21 cellular contexts compared by ENCODE assay signal in genomic region chr10:121099601-121100000, GRCh38.
"Had no signal": no experiment of that assay in that cellular context is flagged by ENCODE, and none has a peak within 500 bp of the region (broad histone marks: within the 10 kb centered on the region; RNA-seq: fewer than 3 reads in every experiment).

No MANE protein-coding gene starts in this region.

- H3K4me1 Mint-ChIP-seq: activated B cell treated with CpG ODN at 0.5 μM for 24 hours; activated CD4-positive, alpha-beta T cell treated with anti-CD3 and anti-CD28 coated beads for 36 hours; activated naive CD8-positive, alpha-beta T cell treated with anti-CD3 and anti-CD28 coated beads, Interleukin-2, amount 10 ng/mL, durations not matched to agents 7 days and 5 days; stimulated activated memory B cell treated with anti-CD40 and anti-IgM and Interleukin-4, amounts not matched to agents 10 μg/mL and 1 μg/mL and 100 μg/mL, for 72 hours had no signal

- H3K9me3 ChIP-seq: body of pancreas, neutrophil, ovary, right lobe of liver, transverse colon, uterus had no signal

- H3K4me1 ChIP-seq: body of pancreas, foreskin keratinocyte, right lobe of liver, uterus had no signal

- H3K4me3 ChIP-seq: body of pancreas, left lung, ovary, right lobe of liver, skin epidermis, transverse colon, uterus had no signal

- H3K27ac Mint-ChIP-seq: activated B cell treated with CpG ODN at 0.5 μM for 24 hours; activated CD4-positive, alpha-beta T cell treated with anti-CD3 and anti-CD28 coated beads for 36 hours; activated naive CD8-positive, alpha-beta T cell treated with anti-CD3 and anti-CD28 coated beads, Interleukin-2, amount 10 ng/mL, durations not matched to agents 7 days and 5 days; natural killer cell treated with Interleukin-12 subunit alpha and Interleukin-12 subunit beta and Interleukin-15 and Interleukin-18, amount 100 ng/mL, for 72 hours; stimulated activated memory B cell treated with anti-CD40 and anti-IgM and Interleukin-4, amounts not matched to agents 10 μg/mL and 1 μg/mL and 100 μg/mL, for 72 hours had no signal

- H3K27ac ChIP-seq: body of pancreas, foreskin keratinocyte, left lung, neutrophil, ovary, right lobe of liver, skin epidermis, transverse colon, uterus had no signal

- H3K9me3 Mint-ChIP-seq: activated B cell treated with CpG ODN at 0.5 μM for 24 hours; activated naive CD8-positive, alpha-beta T cell treated with anti-CD3 and anti-CD28 coated beads, Interleukin-2, amount 10 ng/mL, durations not matched to agents 7 days and 5 days; natural killer cell treated with Interleukin-12 subunit alpha and Interleukin-12 subunit beta and Interleukin-15 and Interleukin-18, amount 100 ng/mL, for 72 hours; stimulated activated memory B cell treated with anti-CD40 and anti-IgM and Interleukin-4, amounts not matched to agents 10 μg/mL and 1 μg/mL and 100 μg/mL, for 72 hours had no signal

- H3K36me3 Mint-ChIP-seq: activated naive CD8-positive, alpha-beta T cell treated with anti-CD3 and anti-CD28 coated beads, Interleukin-2, amount 10 ng/mL, durations not matched to agents 7 days and 5 days; natural killer cell treated with Interleukin-12 subunit alpha and Interleukin-12 subunit beta and Interleukin-15 and Interleukin-18, amount 100 ng/mL, for 72 hours; stimulated activated memory B cell treated with anti-CD40 and anti-IgM and Interleukin-4, amounts not matched to agents 10 μg/mL and 1 μg/mL and 100 μg/mL, for 72 hours had no signal

- H3K4me3 Mint-ChIP-seq: activated B cell treated with CpG ODN at 0.5 μM for 24 hours; activated CD4-positive, alpha-beta T cell treated with anti-CD3 and anti-CD28 coated beads for 36 hours; activated naive CD8-positive, alpha-beta T cell treated with anti-CD3 and anti-CD28 coated beads, Interleukin-2, amount 10 ng/mL, durations not matched to agents 7 days and 5 days; natural killer cell treated with Interleukin-12 subunit alpha and Interleukin-12 subunit beta and Interleukin-15 and Interleukin-18, amount 100 ng/mL, for 72 hours; stimulated activated memory B cell treated with anti-CD40 and anti-IgM and Interleukin-4, amounts not matched to agents 10 μg/mL and 1 μg/mL and 100 μg/mL, for 72 hours had no signal

- ATAC-seq: activated CD4-positive, alpha-beta T cell treated with anti-CD3 and anti-CD28 coated beads for 36 hours; body of pancreas; foreskin keratinocyte; left lung; natural killer cell treated with Interleukin-12 subunit alpha and Interleukin-12 subunit beta and Interleukin-15 and Interleukin-18, amount 100 ng/mL, for 72 hours; stimulated activated memory B cell treated with anti-CD40 and anti-IgM and Interleukin-4, amounts not matched to agents 10 μg/mL and 1 μg/mL and 100 μg/mL, for 72 hours had no signal

- DNase-seq: activated B cell treated with CpG ODN at 0.5 μM for 24 hours; activated CD4-positive, alpha-beta T cell treated with anti-CD3 and anti-CD28 coated beads for 36 hours; activated CD4-positive, alpha-beta T cell treated with anti-CD3 and anti-CD28 coated beads, Interleukin-2, amount 50 U/mL, for 4 hours; activated CD8-positive, alpha-beta memory T cell treated with anti-CD3 and anti-CD28 coated beads, Interleukin-2, amount 50 U/mL, for 48 hours; activated naive CD4-positive, alpha-beta T cell treated with Interleukin-2 at 50 U/mL for 16 hours; activated naive CD8-positive, alpha-beta T cell treated with anti-CD3 and anti-CD28 coated beads, Interleukin-2, amount 10 ng/mL, durations not matched to agents 7 days and 5 days; activated T-cell treated with anti-CD3 and anti-CD28 coated beads, Interleukin-2, amount 50 U/mL, for 48 hours; body of pancreas; effector CD4-positive, alpha-beta T cell; foreskin keratinocyte; left lung; ovary; right lobe of liver; stimulated activated CD4-positive, alpha-beta T cell treated with anti-CD3 and anti-CD28 coated beads, Interleukin-2, amount 100 ng/mL, for 24 hours; T-helper 1 cell; transverse colon; uterus had no signal

- H3K27me3 Mint-ChIP-seq: activated CD4-positive, alpha-beta T cell treated with anti-CD3 and anti-CD28 coated beads for 36 hours; activated naive CD8-positive, alpha-beta T cell treated with anti-CD3 and anti-CD28 coated beads, Interleukin-2, amount 10 ng/mL, durations not matched to agents 7 days and 5 days; stimulated activated memory B cell treated with anti-CD40 and anti-IgM and Interleukin-4, amounts not matched to agents 10 μg/mL and 1 μg/mL and 100 μg/mL, for 72 hours had no signal

- H3K36me3 ChIP-seq: left lung, neutrophil, ovary, right lobe of liver, transverse colon, uterus had no signal

- H3K27me3 ChIP-seq: body of pancreas, foreskin keratinocyte, left lung, ovary, right lobe of liver, transverse colon, uterus had no signal
